In the genomic region with DNA sequence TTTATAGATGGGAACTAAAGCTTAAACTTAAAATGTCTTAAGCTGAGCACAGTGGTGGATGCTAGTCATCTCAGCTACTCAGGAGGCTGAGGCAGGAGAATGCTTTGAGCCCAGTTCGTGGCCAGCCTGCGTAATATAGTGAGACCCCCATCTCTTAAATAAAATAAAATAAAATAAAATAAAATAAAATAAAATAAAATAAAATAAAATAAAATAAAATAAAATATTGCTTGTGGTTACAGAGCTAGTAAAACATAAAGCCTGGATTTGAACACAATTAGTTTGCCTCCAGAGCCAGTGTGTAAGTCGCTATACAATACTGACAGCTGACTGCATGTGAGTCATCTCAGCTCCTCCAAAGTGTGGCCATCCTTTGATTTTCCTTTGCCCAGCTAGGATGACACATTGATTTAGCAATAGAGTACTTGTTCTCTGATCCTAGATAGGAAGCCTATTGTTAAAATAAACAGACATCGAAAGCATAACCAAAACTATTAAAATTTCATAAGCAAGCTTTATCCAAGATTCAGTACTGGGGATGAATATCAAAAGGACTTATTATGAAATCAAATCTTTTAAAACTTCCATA, we compare ENCODE assay signal across 1 cellular context.
TF ChIP-seq lines count a peak whose summit lies in the region.

No MANE protein-coding gene starts in this region.

TF ChIP-seq in SK-N-SH, 30 proteins besides CTCF, POLR2A, EP300 and RAD21 (continued from another document):
- TF ChIP-seq TEAD4 (IDR thresholded peaks at IDR 0.05; ENCODE audit: borderline replicate concordance, insufficient read depth) (no peak), TCF12 (IDR thresholded peaks at IDR 0.05) (peak; percentile 76), RXRA (IDR thresholded peaks at IDR 0.05; ENCODE audit: borderline replicate concordance, low read depth) (no peak), SIN3A (IDR thresholded peaks at IDR 0.05; ENCODE audit: borderline replicate concordance, low read depth, low read length) (peak; percentile 72; the same call in 1 of the 2 replicates)
- TF ChIP-seq, protein P1, sequence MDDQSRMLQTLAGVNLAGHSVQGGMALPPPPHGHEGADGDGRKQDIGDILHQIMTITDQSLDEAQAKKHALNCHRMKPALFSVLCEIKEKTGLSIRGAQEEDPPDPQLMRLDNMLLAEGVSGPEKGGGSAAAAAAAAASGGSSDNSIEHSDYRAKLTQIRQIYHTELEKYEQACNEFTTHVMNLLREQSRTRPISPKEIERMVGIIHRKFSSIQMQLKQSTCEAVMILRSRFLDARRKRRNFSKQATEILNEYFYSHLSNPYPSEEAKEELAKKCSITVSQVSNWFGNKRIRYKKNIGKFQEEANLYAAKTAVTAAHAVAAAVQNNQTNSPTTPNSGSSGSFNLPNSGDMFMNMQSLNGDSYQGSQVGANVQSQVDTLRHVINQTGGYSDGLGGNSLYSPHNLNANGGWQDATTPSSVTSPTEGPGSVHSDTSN (IDR thresholded peaks at IDR 0.05), result peak; percentile 85
- TF ChIP-seq, protein P2, sequence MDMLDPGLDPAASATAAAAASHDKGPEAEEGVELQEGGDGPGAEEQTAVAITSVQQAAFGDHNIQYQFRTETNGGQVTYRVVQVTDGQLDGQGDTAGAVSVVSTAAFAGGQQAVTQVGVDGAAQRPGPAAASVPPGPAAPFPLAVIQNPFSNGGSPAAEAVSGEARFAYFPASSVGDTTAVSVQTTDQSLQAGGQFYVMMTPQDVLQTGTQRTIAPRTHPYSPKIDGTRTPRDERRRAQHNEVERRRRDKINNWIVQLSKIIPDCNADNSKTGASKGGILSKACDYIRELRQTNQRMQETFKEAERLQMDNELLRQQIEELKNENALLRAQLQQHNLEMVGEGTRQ (IDR thresholded peaks at IDR 0.05; ENCODE audit: borderline replicate concordance, low read depth, low read length), result no peak
